In genomic region chr12:106705971-106706370, GRCh38 we compare ENCODE assay signal across 28 cellular contexts.
"Had no signal": no experiment of that assay in that cellular context is flagged by ENCODE, and none has a peak within 500 bp of the region (broad histone marks: within the 10 kb centered on the region; RNA-seq: fewer than 3 reads in every experiment).

No MANE protein-coding gene starts in this region.

- H3K4me1 ChIP-seq: stomach, suprapubic skin, testis, tibial artery, tibial nerve, transverse colon, upper lobe of right lung, uterus, vagina had no signal

- H3K4me3 Mint-ChIP-seq: stimulated activated effector memory CD8-positive, alpha-beta T cell treated with anti-CD3 and anti-CD28 coated beads, Interleukin-12 subunit alpha, Interleukin-12 subunit beta, amount 100 ng/mL, for 72 hours; stimulated activated memory B cell treated with anti-CD40 and anti-IgM and Interleukin-4, amounts not matched to agents 10 μg/mL and 1 μg/mL and 100 μg/mL, for 72 hours; stimulated activated naive B cell treated with anti-CD40 and anti-IgM and Interleukin-4, amounts not matched to agents 10 μg/mL and 1 μg/mL and 100 μg/mL, for 72 hours; stimulated activated naive CD8-positive, alpha-beta T cell treated with anti-CD3 and anti-CD28 coated beads, Interleukin-15, amount 100 ng/mL, for 72 hours; stimulated activated naive CD8-positive, alpha-beta T cell treated with anti-CD3 and anti-CD28 coated beads, Interleukin-15, Interleukin-2, amounts not matched to agents 100 ng/mL and 50 ng/mL, for 24 hours; type B pancreatic cell had no signal

- H3K27ac ChIP-seq: stomach, suprapubic skin, testis, thoracic aorta, thyroid gland, tibial artery, tibial nerve, transverse colon, upper lobe of left lung, upper lobe of right lung, uterus, vagina had no signal

- H3K4me3 ChIP-seq: stomach, suprapubic skin, testis, thoracic aorta, thyroid gland, tibial artery, tibial nerve, transverse colon, upper lobe of left lung, upper lobe of right lung, uterus, vagina had no signal

- H3K36me3 Mint-ChIP-seq: stimulated activated effector memory CD8-positive, alpha-beta T cell treated with anti-CD3 and anti-CD28 coated beads, Interleukin-12 subunit alpha, Interleukin-12 subunit beta, amount 100 ng/mL, for 72 hours; type B pancreatic cell had no signal

- H3K36me3 ChIP-seq: stomach, suprapubic skin, thoracic aorta, thyroid gland, tibial artery, tibial nerve, transverse colon, upper lobe of left lung, upper lobe of right lung, uterus, vagina had no signal

- ATAC-seq: stimulated activated effector memory CD8-positive, alpha-beta T cell treated with anti-CD3 and anti-CD28 coated beads, Interleukin-12 subunit alpha, Interleukin-12 subunit beta, amount 100 ng/mL, for 72 hours; stimulated activated memory B cell treated with anti-CD40 and anti-IgM and Interleukin-4, amounts not matched to agents 10 μg/mL and 1 μg/mL and 100 μg/mL, for 72 hours; stimulated activated naive B cell treated with anti-CD40 and anti-IgM and Interleukin-4, amounts not matched to agents 10 μg/mL and 1 μg/mL and 100 μg/mL, for 72 hours; stimulated activated naive CD8-positive, alpha-beta T cell treated with anti-CD3 and anti-CD28 coated beads, Interleukin-15, amount 100 ng/mL, for 72 hours; stimulated activated naive CD8-positive, alpha-beta T cell treated with anti-CD3 and anti-CD28 coated beads, Interleukin-15, Interleukin-2, amounts not matched to agents 100 U/mL and 50 U/mL, for 24 hours; upper lobe of right lung had no signal

- H3K4me1 Mint-ChIP-seq: stimulated activated effector memory CD8-positive, alpha-beta T cell treated with anti-CD3 and anti-CD28 coated beads, Interleukin-12 subunit alpha, Interleukin-12 subunit beta, amount 100 ng/mL, for 72 hours; stimulated activated memory B cell treated with anti-CD40 and anti-IgM and Interleukin-4, amounts not matched to agents 10 μg/mL and 1 μg/mL and 100 μg/mL, for 72 hours; stimulated activated naive B cell treated with anti-CD40 and anti-IgM and Interleukin-4, amounts not matched to agents 10 μg/mL and 1 μg/mL and 100 μg/mL, for 72 hours; stimulated activated naive CD8-positive, alpha-beta T cell treated with anti-CD3 and anti-CD28 coated beads, Interleukin-15, amount 100 ng/mL, for 72 hours had no signal

- H3K27me3 ChIP-seq: testis, thyroid gland, tibial artery, upper lobe of left lung, uterus, vagina had no signal

- H3K27ac Mint-ChIP-seq: stimulated activated effector memory CD8-positive, alpha-beta T cell treated with anti-CD3 and anti-CD28 coated beads, Interleukin-12 subunit alpha, Interleukin-12 subunit beta, amount 100 ng/mL, for 72 hours; stimulated activated memory B cell treated with anti-CD40 and anti-IgM and Interleukin-4, amounts not matched to agents 10 μg/mL and 1 μg/mL and 100 μg/mL, for 72 hours; stimulated activated naive B cell treated with anti-CD40 and anti-IgM and Interleukin-4, amounts not matched to agents 10 μg/mL and 1 μg/mL and 100 μg/mL, for 72 hours; stimulated activated naive CD8-positive, alpha-beta T cell treated with anti-CD3 and anti-CD28 coated beads, Interleukin-15, amount 100 ng/mL, for 72 hours; stimulated activated naive CD8-positive, alpha-beta T cell treated with anti-CD3 and anti-CD28 coated beads, Interleukin-15, Interleukin-2, amounts not matched to agents 100 ng/mL and 50 ng/mL, for 24 hours; type B pancreatic cell had no signal

- H3K9me3 ChIP-seq: suprapubic skin, testis, thyroid gland, upper lobe of right lung, uterus, vagina had no signal

- H3K27me3 Mint-ChIP-seq: stimulated activated naive CD8-positive, alpha-beta T cell treated with anti-CD3 and anti-CD28 coated beads, Interleukin-15, amount 100 ng/mL, for 72 hours had no signal

- DNase-seq: stimulated activated CD4-positive, alpha-beta T cell treated with anti-CD3 and anti-CD28 coated beads, Interleukin-2, amount 100 ng/mL, for 48 hours; stimulated activated CD4-positive, alpha-beta T cell treated with anti-CD3 and anti-CD28 coated beads, Interleukin-4, amount 100 ng/mL, for 1 hour; stimulated activated CD4-positive, alpha-beta T cell treated with anti-CD3 and anti-CD28 coated beads, Interleukin-4, amount 100 ng/mL, for 24 hours; stimulated activated CD4-positive, alpha-beta T cell treated with anti-CD3 and anti-CD28 coated beads, Interleukin-4, amount 100 ng/mL, for 4 hours; stimulated activated CD8-positive, alpha-beta memory T cell treated with anti-CD3 and anti-CD28 coated beads, Interleukin-4, amount 100 ng/mL, for 48 hours; stimulated activated naive B cell treated with anti-CD40 and anti-IgM and Interleukin-4, amounts not matched to agents 10 μg/mL and 1 μg/mL and 100 μg/mL, for 72 hours; stimulated activated naive CD4-positive, alpha-beta T cell; stimulated activated naive CD4-positive, alpha-beta T cell treated with Interleukin-2 at 50 U/mL for 16 hours; stimulated activated naive CD8-positive, alpha-beta T cell treated with anti-CD3 and anti-CD28 coated beads, Interleukin-15, amount 100 ng/mL, for 72 hours; stimulated activated naive CD8-positive, alpha-beta T cell treated with anti-CD3 and anti-CD28 coated beads, Interleukin-15, Interleukin-2, amounts not matched to agents 100 U/mL and 50 U/mL, for 24 hours; stomach; substantia nigra; testis; thyroid gland; tibial artery; transverse colon; trophoblast cell; upper lobe of left lung; upper lobe of right lung; uterus had no signal
